17 cellular contexts compared by ENCODE assay signal in genomic region chr4:89538171-89538570, GRCh38.
"Had no signal": no experiment of that assay in that cellular context is flagged by ENCODE, and none has a peak within 500 bp of the region (broad histone marks: within the 10 kb centered on the region; RNA-seq: fewer than 3 reads in every experiment).

No MANE protein-coding gene starts in this region.

- DNase-seq: Kasumi-1, MM.1S, NCI-H1105, NCI-H1417, NCI-H1436 treated with DMSO at 0.1 percent for 48 hours, NCI-H1694, NCI-H187 treated with DMSO at 0.1 percent for 48 hours, NCI-H2029 treated with DMSO at 0.1 percent for 48 hours, NCI-H2171 treated with DMSO at 0.1 percent for 48 hours, NCI-H345, NCI-H446 treated with DMSO at 0.1 percent for 48 hours, NCI-H510A treated with DMSO at 0.1 percent for 48 hours, NCI-H69, NCI-H774, PC-3, SHP77, SK-N-SH had no signal
